In genomic region chr15:38945551-38946298, GRCh38 we compare ENCODE assay signal across 19 cellular contexts.
DNase-seq lines count a peak whose midpoint lies in the region; ATAC-seq, FAIRE-seq and TF ChIP-seq lines count a peak whose summit lies in the region.
"Had no signal": no experiment of that assay in that cellular context is flagged by ENCODE, and none has a peak within 500 bp of the region (broad histone marks: within the 10 kb centered on the region; RNA-seq: fewer than 3 reads in every experiment).

No MANE protein-coding gene starts in this region.

- H4K5ac ChIP-seq in IMR-90 (ENCODE audit: low read depth, low read length) = peak overlapping the region; percentile 20; the same call in 1 of the 2 replicates

- no peak overlapping the region for H3K23ac ChIP-seq in IMR-90 (ENCODE audit: low read depth, low read length)

- H3K14ac ChIP-seq in IMR-90 (replicated peaks; ENCODE audit: low read depth, low read length) = 0 out of 2 replicates have a peak overlapping the region, but pooled peaks have one; percentile 61

- H4K20me1 ChIP-seq in IMR-90 (ENCODE audit: insufficient read depth, low read length) = no peaks in the 10 kb centered on the region
- H4K20me1 ChIP-seq: BLaER1 treated with 17β-estradiol and CSF1 and Interleukin-3, amounts not matched to agents 10 nM and 100 nM had no signal

- H2BK20ac ChIP-seq in IMR-90 (ENCODE audit: low read depth, low read length) = no peak overlapping the region

- H3K4me3 Mint-ChIP-seq in nephron = no peak overlapping the region
- H3K4me3 Mint-ChIP-seq: CD4-positive, CD25-positive, alpha-beta regulatory T cell had no signal

- H3K27ac Mint-ChIP-seq in nephron = peak overlapping the region in 2 of 3 experiments; percentile 28 to 74
- H3K27ac Mint-ChIP-seq: CD4-positive, CD25-positive, alpha-beta regulatory T cell had no signal

- no peak for FAIRE-seq in kidney (lab: Jason Lieb, UNC)
- FAIRE-seq: GM12878, GM18507, H1, HepG2, HTR-8/SVneo had no signal

- H3K36me3 ChIP-seq in IMR-90 (ENCODE audit: control insufficient read depth, insufficient read depth, low read length) = no peaks in the 10 kb centered on the region
- H3K36me3 ChIP-seq in kidney (ENCODE audit: control insufficient read depth in 1 of 2, insufficient read depth in 2 of 2, low read length in 2 of 2) = no peaks in the 10 kb centered on the region
- H3K36me3 ChIP-seq in left lung = no peaks in the 10 kb centered on the region
- H3K36me3 ChIP-seq: BLaER1 treated with 17β-estradiol and CSF1 and Interleukin-3, amounts not matched to agents 10 nM and 100 nM; HAP-1 had no signal

- H3K9ac ChIP-seq in IMR-90 (ENCODE audit: low read depth, low read length) (no peak overlapping the region), kidney (ENCODE audit: low read length in 2 of 2) (no peak overlapping the region)
- H3K9ac ChIP-seq: BLaER1 treated with 17β-estradiol and CSF1 and Interleukin-3, amounts not matched to agents 10 nM and 100 nM had no signal

- in situ Hi-C loops in IMR-90 (cut with MboI; ENCODE audit: low sequenced_read_pairs) = no loop called here

- 0 out of 2 replicates have a peak overlapping the region, but pooled peaks have one; percentile 6 for H2BK120ac ChIP-seq in IMR-90 (ENCODE audit: low read depth, low read length)

- no peak overlapping the region for H2AK9ac ChIP-seq in IMR-90 (replicated peaks; ENCODE audit: low read depth, low read length, poor library complexity)

- no peak overlapping the region for H2AFZ ChIP-seq in IMR-90 (replicated peaks; ENCODE audit: low read length, poor library complexity)

- dilution Hi-C loops in IMR-90 (cut with HindIII; ENCODE audit: low sequenced_read_pairs, unreplicated experiment) = no loop called here

- H3K56ac ChIP-seq in IMR-90 (ENCODE audit: extremely low read depth, insufficient read depth, low read length) = no peak overlapping the region

- no peaks in the 10 kb centered on the region for H3K9me3 Mint-ChIP-seq in nephron

- 0 out of 4 replicates have a peak overlapping the region, but pooled peaks of 1 of the 2 experiments have one; percentile 3 for H4K8ac ChIP-seq in IMR-90 (ENCODE audit: low read depth in 2 of 2, low read length in 2 of 2)

- H3K79me1 ChIP-seq in IMR-90 (ENCODE audit: low read depth in 1 of 2, low read length in 2 of 2) = no peaks in the 10 kb centered on the region

- intact Hi-C loops in IMR-90 (cut with micrococcal nuclease) = loop anchor here (2.0 kb wide), 1 partner anchor 47 kb away; no protein-coding TSS in a partner anchor
- intact Hi-C loops in kidney (cut with DNase I) = no loop called here
- intact Hi-C loops in left lung (cut with DNase I) = no loop called here

- TF ChIP-seq POLR2A in IMR-90 (IDR thresholded peaks at IDR 0.05; ENCODE audit: low read depth, low read length) = no peak

- peaks cover 6% of the 10 kb centered on the region for H3K4me1 ChIP-seq in IMR-90 (ENCODE audit: control insufficient read depth, insufficient read depth, low read length)
- peaks cover 13 to 16% of the 10 kb centered on the region in 2 donors for H3K4me1 ChIP-seq in kidney (ENCODE audit: control insufficient read depth in 1 of 2, insufficient read depth in 1 of 2, low read depth in 1 of 2, low read length in 2 of 2)
- no peaks in the 10 kb centered on the region for H3K4me1 ChIP-seq in left lung
- H3K4me1 ChIP-seq: BLaER1 treated with 17β-estradiol and CSF1 and Interleukin-3, amounts not matched to agents 10 nM and 100 nM; HAP-1 had no signal

- H3K9me3 ChIP-seq in IMR-90 (ENCODE audit: control insufficient read depth, insufficient read depth, low read length) (no peaks in the 10 kb centered on the region), kidney (ENCODE audit: control insufficient read depth in 1 of 2, low read length in 2 of 2) (no peaks in the 10 kb centered on the region), left lung (no peaks in the 10 kb centered on the region)
- H3K9me3 ChIP-seq: BLaER1 treated with 17β-estradiol and CSF1 and Interleukin-3, amounts not matched to agents 10 nM and 100 nM; HAP-1 had no signal

- H3K4me3 ChIP-seq in IMR-90 (ENCODE audit: insufficient read depth, low read depth, low read length) (no peak overlapping the region), kidney (ENCODE audit: low read length in 2 of 2) (no peak overlapping the region), left lung (no peak overlapping the region)
- H3K4me3 ChIP-seq: BLaER1 treated with 17β-estradiol and CSF1 and Interleukin-3, amounts not matched to agents 10 nM and 100 nM; GM12878; HAP-1 had no signal

- TF ChIP-seq RAD21 in IMR-90 (IDR thresholded peaks at IDR 0.05; ENCODE audit: low read length) = no peak

- BruUV-seq in IMR-90 (replicated peaks; lab: Mats Ljungman, UMichigan) = no TSS peak

- no peak for TF ChIP-seq CTCF in IMR-90 (conservative IDR thresholded peaks at IDR 0.05; ENCODE audit: low read depth, low read length)
- TF ChIP-seq CTCF in kidney (IDR thresholded peaks at IDR 0.05; ENCODE audit: borderline replicate concordance, extremely low read depth, insufficient read depth) = no peak
- TF ChIP-seq CTCF in nephron (IDR thresholded peaks at IDR 0.05; ENCODE audit: unreplicated experiment in 3 of 3) = no peak
- TF ChIP-seq CTCF in left lung (IDR thresholded peaks at IDR 0.05) = no peak

- ATAC-seq in IMR-90 (ENCODE audit: low read depth) (peak; percentile 24; the same call in 1 of the 2 replicates), left lung (no peak), HG03135 (IDR thresholded peaks at IDR 0.05; ENCODE audit: unreplicated experiment) (no peak)
- ATAC-seq in activated CD4-positive, CD25-positive, alpha-beta regulatory T cell treated with anti-CD3 and anti-CD28 coated beads, Interleukin-2, amount 50 U/mL, for 24 hours = no peak
- ATAC-seq: GM12878, HepG2 had no signal

- H3K9me1 ChIP-seq in IMR-90 (ENCODE audit: insufficient read depth, low read length) = no peaks in the 10 kb centered on the region

- no peak overlapping the region for H3K4me2 ChIP-seq in IMR-90 (ENCODE audit: low read depth, low read length)
- H3K4me2 ChIP-seq: BLaER1 treated with 17β-estradiol and CSF1 and Interleukin-3, amounts not matched to agents 10 nM and 100 nM had no signal

- no peaks in the 10 kb centered on the region for H3K36me3 Mint-ChIP-seq in nephron (ENCODE audit: low read depth)
- H3K36me3 Mint-ChIP-seq: CD4-positive, CD25-positive, alpha-beta regulatory T cell had no signal

- H3K4ac ChIP-seq in IMR-90 (ENCODE audit: low read depth, low read length) = peak overlapping the region; percentile 64; the same call in 1 of the 2 replicates

- no peak overlapping the region; the same call in 1 of the 2 replicates for H4K91ac ChIP-seq in IMR-90 (ENCODE audit: insufficient read depth, low read depth, low read length)

- no peak overlapping the region for H2BK5ac ChIP-seq in IMR-90 (ENCODE audit: low read depth, low read length, poor library complexity, severe bottlenecking)

- H3K18ac ChIP-seq in IMR-90 (ENCODE audit: low read depth, low read length) = no peak overlapping the region

- H3K27me3 ChIP-seq in IMR-90 (ENCODE audit: control insufficient read depth, insufficient read depth, low read length) (no peaks in the 10 kb centered on the region), left lung (no peaks in the 10 kb centered on the region)
- H3K27me3 ChIP-seq: BLaER1 treated with 17β-estradiol and CSF1 and Interleukin-3, amounts not matched to agents 10 nM and 100 nM had no signal

- POLR2A ChIA-PET in IMR-90 (lab: Charles Lee; ENCODE audit: unreplicated experiment) = no interaction called here

- H3K27ac ChIP-seq in IMR-90 (ENCODE audit: insufficient read depth, low read length) (no peak overlapping the region), kidney (ENCODE audit: low read depth in 2 of 2, low read length in 2 of 2) (peak overlapping the region in 1 of 2 donors; percentile 29), left lung (no peak overlapping the region)
- H3K27ac ChIP-seq: BLaER1 treated with 17β-estradiol and CSF1 and Interleukin-3, amounts not matched to agents 10 nM and 100 nM had no signal

- WGBS in IMR-90 (ENCODE audit: extremely low coverage in 2 of 2, insufficient read length in 1 of 2), 2 experiments = no CpG with 5 or more reads among the region's 5 CpGs

- H3K4me1 Mint-ChIP-seq in nephron = peaks cover 29% of the 10 kb centered on the region

- peaks cover 6% of the 10 kb centered on the region for H3K27me3 Mint-ChIP-seq in nephron (ENCODE audit: low read depth)
- H3K27me3 Mint-ChIP-seq: CD4-positive, CD25-positive, alpha-beta regulatory T cell had no signal

- H2BK15ac ChIP-seq in IMR-90 (ENCODE audit: low read depth, low read length) = no peak overlapping the region

- 0 out of 2 replicates have a peak overlapping the region, but pooled peaks have one; percentile 4 for H2AK5ac ChIP-seq in IMR-90 (ENCODE audit: low read depth, low read length)

- DNase-seq in AG08395 (ENCODE audit: low spot score) (peak; percentile 8), IMR-90 (no peak), kidney (peak; percentile 22), NOMO-1 treated with DMSO at 0.1 percent for 48 hours (lab: John Stamatoyannopoulos, UW; ENCODE audit: unreplicated experiment) (no peak), left lung (no peak)
- DNase-seq: 8988T; Calu3; CD4-positive, CD25-positive, alpha-beta regulatory T cell; DMS 273 treated with DMSO at 0.1 percent for 48 hours had no signal

- CTCF ChIA-PET in IMR-90 (lab: Yijun Ruan, JAX) = interaction anchor here (0.6 kb wide), 1 partner anchor 9 kb away, joined by 3 read pairs; no protein-coding TSS in a partner anchor

TF ChIP-seq in IMR-90, 13 proteins besides CTCF, POLR2A, EP300 and RAD21:
- TF ChIP-seq USF2 (IDR thresholded peaks at IDR 0.05; ENCODE audit: low read depth, low read length) (no peak), CHD1 (IDR thresholded peaks at IDR 0.05; ENCODE audit: low read depth, low read length) (no peak)

Comparison
In these comparisons a context has a peak if more than half of its experiments do, and no peak if none do; other contexts are left out.
1. DNase-seq: peak in AG08395 (single experiment) and kidney (single experiment); none in IMR-90 (single experiment), NOMO-1 treated with DMSO at 0.1 percent for 48 hours (single experiment) and left lung (0 of 2).